ENCODE assay signal across 26 cellular contexts in genomic region chr3:30059240-30059639, GRCh38.
DNase-seq lines count a peak whose midpoint lies in the region; ATAC-seq and TF ChIP-seq lines count a peak whose summit lies in the region.
"Had no signal": no experiment of that assay in that cellular context is flagged by ENCODE, and none has a peak within 500 bp of the region (broad histone marks: within the 10 kb centered on the region; RNA-seq: fewer than 3 reads in every experiment).

No MANE protein-coding gene starts in this region.

- DNase-seq in H7 = peak; percentile 3
- DNase-seq in WTC11 (ENCODE audit: low spot score) = peak; percentile 13
- peak; percentile 59 for DNase-seq in iPS DF 19.7 (ENCODE audit: low read depth, low spot score)
- DNase-seq in nephron progenitor cell = no peak
- DNase-seq in HuH-7 (ENCODE audit: low spot score) = no peak
- DNase-seq in brain microvascular endothelial cell = no peak
- DNase-seq in endothelial cell (ENCODE audit: low spot score) = no peak
- DNase-seq: 8988T; ACHN; BE2C; Calu3; CD8-positive, alpha-beta memory T cell; DMS79 treated with DMSO at 0.1 percent for 48 hours; GF-D8; NCI-H1092; NCI-H1417 treated with DMSO at 0.1 percent for 48 hours; NCI-H187; NCI-H2081 treated with DMSO at 0.1 percent for 48 hours; NCI-H2171; NCI-H226; NCI-H510A; NCI-H69; SIG-M5; SK-N-SH had no signal

- no peaks in the 10 kb centered on the region for H3K36me3 ChIP-seq in H7 (replicated peaks; ENCODE audit: control insufficient read depth, insufficient read depth, low read length)
- no peaks in the 10 kb centered on the region for H3K36me3 ChIP-seq in brain microvascular endothelial cell (replicated peaks)
- H3K36me3 ChIP-seq: BE2C had no signal

- H3K36me3 Mint-ChIP-seq in WTC11 = no peaks in the 10 kb centered on the region
- no peaks in the 10 kb centered on the region for H3K36me3 Mint-ChIP-seq in nephron progenitor cell (ENCODE audit: low read depth)
- peaks cover 2% of the 10 kb centered on the region for H3K36me3 Mint-ChIP-seq in endothelial cell (ENCODE audit: low read depth, unreplicated experiment)
- H3K36me3 Mint-ChIP-seq: CD14-positive monocyte; CD8-positive, alpha-beta memory T cell had no signal

- H3K4me1 Mint-ChIP-seq in WTC11 (peaks cover 20% of the 10 kb centered on the region), nephron progenitor cell (peaks cover 5% of the 10 kb centered on the region), endothelial cell (ENCODE audit: unreplicated experiment) (peaks cover 10% of the 10 kb centered on the region)
- H3K4me1 Mint-ChIP-seq: CD14-positive monocyte; CD8-positive, alpha-beta memory T cell had no signal

- POLR2A ChIA-PET in WTC11 (lab: Charles Lee) = no interaction called here

- H3K27me3 ChIP-seq in H7 (ENCODE audit: control insufficient read depth, insufficient read depth, low read length) (no peaks in the 10 kb centered on the region), brain microvascular endothelial cell (replicated peaks) (no peaks in the 10 kb centered on the region)
- H3K27me3 ChIP-seq: BE2C had no signal

- H3K27me3 Mint-ChIP-seq in WTC11 (ENCODE audit: low read depth) (no peaks in the 10 kb centered on the region), nephron progenitor cell (ENCODE audit: low read depth, poor library complexity) (no peaks in the 10 kb centered on the region), endothelial cell (ENCODE audit: unreplicated experiment) (no peaks in the 10 kb centered on the region)

- H3K27ac Mint-ChIP-seq in WTC11 = no peak overlapping the region
- peak overlapping the region; percentile 50 for H3K27ac Mint-ChIP-seq in nephron progenitor cell
- no peak overlapping the region for H3K27ac Mint-ChIP-seq in endothelial cell (ENCODE audit: unreplicated experiment)
- H3K27ac Mint-ChIP-seq: CD14-positive monocyte; CD8-positive, alpha-beta memory T cell had no signal

- H3K4me3 Mint-ChIP-seq in WTC11 = no peak overlapping the region
- no peak overlapping the region for H3K4me3 Mint-ChIP-seq in nephron progenitor cell
- H3K4me3 Mint-ChIP-seq in endothelial cell (ENCODE audit: unreplicated experiment) = no peak overlapping the region
- H3K4me3 Mint-ChIP-seq: CD14-positive monocyte; CD8-positive, alpha-beta memory T cell had no signal

- no peak overlapping the region for H3K27ac ChIP-seq in brain microvascular endothelial cell

- in situ Hi-C loops in brain microvascular endothelial cell (cut with HindIII; ENCODE audit: low pct_ligation_motif_present, low sequenced_read_pairs) = no loop called here

- CTCF ChIA-PET in WTC11 (lab: Charles Lee) = interaction anchor here (1.1 to 1.2 kb wide), 2 partner anchors 47 to 140 kb away, joined by 4 to 5 read pairs; no protein-coding TSS in a partner anchor

- H3K9me3 Mint-ChIP-seq in WTC11 = peaks cover 8% of the 10 kb centered on the region
- H3K9me3 Mint-ChIP-seq in nephron progenitor cell = peaks cover 9% of the 10 kb centered on the region
- H3K9me3 Mint-ChIP-seq in endothelial cell (ENCODE audit: unreplicated experiment) = no peaks in the 10 kb centered on the region

- H3K4me3 ChIP-seq in H7 (ENCODE audit: insufficient read depth, low read depth, low read length) (no peak overlapping the region), brain microvascular endothelial cell (ENCODE audit: low read depth, low read length) (no peak overlapping the region)

- ATAC-seq in WTC11 (peak; percentile 91), GM21526 (IDR thresholded peaks at IDR 0.05; ENCODE audit: low FRiP score, unreplicated experiment) (no peak)

- TF ChIP-seq CTCF in WTC11 (IDR thresholded peaks at IDR 0.05) (no peak), nephron progenitor cell (IDR thresholded peaks at IDR 0.05) (no peak), brain microvascular endothelial cell (IDR thresholded peaks at IDR 0.05; ENCODE audit: low read depth, low read length, missing control alignments) (no peak), endothelial cell (IDR thresholded peaks at IDR 0.05; ENCODE audit: unreplicated experiment) (no peak)

TF ChIP-seq in WTC11, 78 proteins besides CTCF, POLR2A, EP300 and RAD21:
- 0 out of 2 replicates have a peak, but pooled peaks have one; percentile 16 for TF ChIP-seq ZNF423 (CRISPR knock-in tag; IDR thresholded peaks at IDR 0.05)
- no peak for TF ChIP-seq ZNF232 (CRISPR knock-in tag; IDR thresholded peaks at IDR 0.05)
TF ChIP-seq in WTC11: peak in this region for 1.

Comparison
In these comparisons a context has a peak if more than half of its experiments do, and no peak if none do; other contexts are left out.
1. DNase-seq: peak in H7 (single experiment), WTC11 (single experiment) and iPS DF 19.7 (single experiment); none in nephron progenitor cell (single experiment), HuH-7 (single experiment), brain microvascular endothelial cell (single experiment) and endothelial cell (single experiment).